8 cellular contexts compared by ENCODE assay signal in genomic region chr10:132023092-132023811, GRCh38. TPM values are rescaled to one million over a fixed set of nuclear protein-coding genes. Genes with fewer than 3 reads are reported as not detected.
DNase-seq lines count a peak whose midpoint lies in the region; ATAC-seq and TF ChIP-seq lines count a peak whose summit lies in the region.

No MANE protein-coding gene starts in this region.

- peaks cover 3% of the 10 kb centered on the region for H3K9me3 ChIP-seq in adipocyte (ENCODE audit: control insufficient read depth, low read length)

- intact Hi-C loops in cardiac septum (cut with DNase I): loop anchor here (1.0 to 5.0 kb wide), 4 partner anchors 41 to 138 kb away; partner anchors contain the start of genes BNIP3 and PPP2R2D

- ATAC-seq in GM19395 (IDR thresholded peaks at IDR 0.05; ENCODE audit: unreplicated experiment): peak; percentile 70

- H3K36me3 Mint-ChIP-seq in progenitor cell of endocrine pancreas (ENCODE audit: insufficient read depth) (no peaks in the 10 kb centered on the region), type B pancreatic cell (no peaks in the 10 kb centered on the region)

- H3K27me3 Mint-ChIP-seq in progenitor cell of endocrine pancreas: peaks cover 46% of the 10 kb centered on the region
- peaks cover 57% of the 10 kb centered on the region for H3K27me3 Mint-ChIP-seq in type B pancreatic cell

- peak overlapping the region; percentile 63 for H3K9ac ChIP-seq in adipocyte (ENCODE audit: low read length)

- TF ChIP-seq CTCF in progenitor cell of endocrine pancreas (IDR thresholded peaks at IDR 0.05; ENCODE audit: unreplicated experiment) (peak; percentile 85), type B pancreatic cell (conservative IDR thresholded peaks at IDR 0.05) (peak; percentile 88)

- H3K4me1 ChIP-seq in adipocyte (ENCODE audit: control insufficient read depth, insufficient read depth, low read length): peaks cover 8% of the 10 kb centered on the region

- H3K4me1 Mint-ChIP-seq in progenitor cell of endocrine pancreas (ENCODE audit: low read depth): no peaks in the 10 kb centered on the region
- peaks cover 5% of the 10 kb centered on the region for H3K4me1 Mint-ChIP-seq in type B pancreatic cell (ENCODE audit: unreplicated experiment)

- no peak overlapping the region for H3K27ac Mint-ChIP-seq in progenitor cell of endocrine pancreas
- no peak overlapping the region for H3K27ac Mint-ChIP-seq in type B pancreatic cell

- peaks cover 36% of the 10 kb centered on the region for H3K27me3 ChIP-seq in adipocyte (replicated peaks; ENCODE audit: control insufficient read depth, insufficient read depth, low read length)

- no peaks in the 10 kb centered on the region for H3K9me3 Mint-ChIP-seq in progenitor cell of endocrine pancreas (ENCODE audit: low read depth)
- no peaks in the 10 kb centered on the region for H3K9me3 Mint-ChIP-seq in type B pancreatic cell

- no peaks in the 10 kb centered on the region for H3K36me3 ChIP-seq in adipocyte (ENCODE audit: control insufficient read depth, insufficient read depth, low read length, severe bottlenecking)

- H3K4me3 Mint-ChIP-seq in progenitor cell of endocrine pancreas (ENCODE audit: low read depth) (no peak overlapping the region), type B pancreatic cell (peak overlapping the region; percentile 9)

- H3K4me3 ChIP-seq in adipocyte (ENCODE audit: low read length): peak overlapping the region; percentile 79

- DNase-seq in C1 segment of cervical spinal cord (lab: John Stamatoyannopoulos, UW): peak in 11 of 14 donors; percentile 34 to 76 (median 55)
- DNase-seq in LHCN-M2 (ENCODE audit: low read depth): peak; percentile 54
- DNase-seq in T-helper 1 cell: peak; percentile 39 to 68 (median 61)
- peak; percentile 92 for DNase-seq in adipocyte (ENCODE audit: low read depth)
- DNase-seq in cardiac septum (ENCODE audit: low spot score): peak; percentile 91
- DNase-seq in progenitor cell of endocrine pancreas (ENCODE audit: low spot score, unreplicated experiment): peak; percentile 63
- peak; percentile 84 for DNase-seq in type B pancreatic cell (ENCODE audit: extremely low spot score, unreplicated experiment)

RNA-seq across cellular contexts. Expression of gene BNIP3, which starts 41.5 kb away (rescaled TPM):
- 425 and 456 TPM in 2 replicates for total RNA-seq in LHCN-M2 (2014; rRNA removed)
- polyA plus RNA-seq in LHCN-M2 (2012): 123 TPM
- 112 TPM for total RNA-seq in cardiac septum
- 28.5 and 32.4 TPM in 2 replicates for total RNA-seq in progenitor cell of endocrine pancreas
- 24.2 and 30.2 TPM in 2 replicates for total RNA-seq in type B pancreatic cell (ENCODE audit: low replicate concordance)

RNA-seq across cellular contexts. Expression of gene JAKMIP3, which starts 42.5 kb away (rescaled TPM):
- total RNA-seq in LHCN-M2 (2014; rRNA removed) (not detected in 2 replicates), cardiac septum (1.5 TPM), progenitor cell of endocrine pancreas (0.17 and 0.27 TPM in 2 replicates), type B pancreatic cell (ENCODE audit: low replicate concordance) (0.10 and 0.19 TPM in 2 replicates)
- 0.04 TPM for polyA plus RNA-seq in LHCN-M2 (2012)

Comparison
In these comparisons a context has a peak if more than half of its experiments do, and no peak if none do; other contexts are left out.
1. Peak in every context shown above with its lines: DNase-seq, ATAC-seq and H3K4me3 ChIP-seq.